7 cellular contexts compared by ENCODE assay signal in genomic region chr22:42344391-42344861, GRCh38.
DNase-seq lines count a peak whose midpoint lies in the region; ATAC-seq and TF ChIP-seq lines count a peak whose summit lies in the region.

No MANE protein-coding gene starts in this region.

- H2BK20ac ChIP-seq in H9 (ENCODE audit: low read depth, low read length, poor library complexity, severe bottlenecking): no peak overlapping the region

- TF ChIP-seq POLR2A in lower leg skin (IDR thresholded peaks at IDR 0.05): no peak

- no peaks in the 10 kb centered on the region for H3K79me1 ChIP-seq in H9 (ENCODE audit: insufficient read depth, low read depth, low read length, poor library complexity, severe bottlenecking)

- DNase-seq in H9 (peak; percentile 76), hypothalamus (lab: John Stamatoyannopoulos, UW) (peak; percentile 25 to 94 (median 79)), smooth muscle cell of the brain vasculature (ENCODE audit: low read depth, low spot score) (peak; percentile 26), endothelial cell (ENCODE audit: low spot score) (no peak), lower leg skin (ENCODE audit: low spot score in 2 of 2) (no peak)
- DNase-seq in activated T-helper 1 cell treated with anti-CD3 and anti-CD28 coated beads, Interleukin-12 subunit alpha, Interleukin-12 subunit beta, Interleukin-2, Interleukin-4 antibody, amounts not matched to agents 30 ng/mL and 10 ng/mL and 1 ng/mL, durations not matched to agents 14 hours and 24 hours and 36 hours (ENCODE audit: low spot score): no peak

- no peaks in the 10 kb centered on the region for H4K20me1 ChIP-seq in H9 (ENCODE audit: control insufficient read depth, insufficient read depth, insufficient read length)

- H2AFZ ChIP-seq in H9 (ENCODE audit: low read length): no peak overlapping the region

- no peak overlapping the region for H3K4me3 ChIP-seq in lower leg skin (ENCODE audit: low read depth, poor library complexity, severe bottlenecking)

- H3K27ac Mint-ChIP-seq in H9: no peak overlapping the region
- H3K27ac Mint-ChIP-seq in activated T-helper 1 cell treated with anti-CD3 and anti-CD28 coated beads, Interleukin-12 subunit alpha, Interleukin-12 subunit beta, Interleukin-2, Interleukin-4 antibody, amounts not matched to agents 30 ng/mL and 10 ng/mL and 1 ng/mL, durations not matched to agents 14 hours and 24 hours and 36 hours: no peak overlapping the region
- H3K27ac Mint-ChIP-seq in endothelial cell (ENCODE audit: unreplicated experiment): no peak overlapping the region

- H2AK5ac ChIP-seq in H9 (ENCODE audit: insufficient read length, low read length): no peak overlapping the region

- peak overlapping the region; percentile 21 for H3K18ac ChIP-seq in H9 (ENCODE audit: insufficient read length, low read depth, low read length)

- H3K4me1 ChIP-seq in H9 (ENCODE audit: insufficient read depth, low read length): no peaks in the 10 kb centered on the region

- TF ChIP-seq CTCF in H9 (conservative IDR thresholded peaks at IDR 0.05) (no peak), endothelial cell (IDR thresholded peaks at IDR 0.05; ENCODE audit: unreplicated experiment) (no peak), lower leg skin (IDR thresholded peaks at IDR 0.05) (no peak)

- H3K4ac ChIP-seq in H9 (ENCODE audit: low read depth, low read length): no peak overlapping the region

- H3K23ac ChIP-seq in H9 (ENCODE audit: insufficient read length, low read depth, low read length): no peak overlapping the region

- H3K4me3 Mint-ChIP-seq in H9: peak overlapping the region; percentile 57 to 75
- peak overlapping the region; percentile 30 for H3K4me3 Mint-ChIP-seq in activated T-helper 1 cell treated with anti-CD3 and anti-CD28 coated beads, Interleukin-12 subunit alpha, Interleukin-12 subunit beta, Interleukin-2, Interleukin-4 antibody, amounts not matched to agents 30 ng/mL and 10 ng/mL and 1 ng/mL, durations not matched to agents 14 hours and 24 hours and 36 hours
- H3K4me3 Mint-ChIP-seq in endothelial cell (ENCODE audit: unreplicated experiment): no peak overlapping the region

- H3K4me1 Mint-ChIP-seq in H9 (peaks cover 26 to 37% of the 10 kb centered on the region in 2 experiments), endothelial cell (ENCODE audit: unreplicated experiment) (no peaks in the 10 kb centered on the region)
- no peaks in the 10 kb centered on the region for H3K4me1 Mint-ChIP-seq in activated T-helper 1 cell treated with anti-CD3 and anti-CD28 coated beads, Interleukin-12 subunit alpha, Interleukin-12 subunit beta, Interleukin-2, Interleukin-4 antibody, amounts not matched to agents 30 ng/mL and 10 ng/mL and 1 ng/mL, durations not matched to agents 14 hours and 24 hours and 36 hours (ENCODE audit: low read depth)

- no peaks in the 10 kb centered on the region for H3K36me3 Mint-ChIP-seq in H9 (ENCODE audit: insufficient read depth in 1 of 3, low read depth in 3 of 3)
- H3K36me3 Mint-ChIP-seq in activated T-helper 1 cell treated with anti-CD3 and anti-CD28 coated beads, Interleukin-12 subunit alpha, Interleukin-12 subunit beta, Interleukin-2, Interleukin-4 antibody, amounts not matched to agents 30 ng/mL and 10 ng/mL and 1 ng/mL, durations not matched to agents 14 hours and 24 hours and 36 hours (ENCODE audit: low read depth): no peaks in the 10 kb centered on the region
- no peaks in the 10 kb centered on the region for H3K36me3 Mint-ChIP-seq in endothelial cell (ENCODE audit: low read depth, unreplicated experiment)

- H3K27me3 Mint-ChIP-seq in H9 (ENCODE audit: low read depth) (peaks cover 34% of the 10 kb centered on the region), endothelial cell (ENCODE audit: unreplicated experiment) (peaks cover 27% of the 10 kb centered on the region)
- H3K27me3 Mint-ChIP-seq in activated T-helper 1 cell treated with anti-CD3 and anti-CD28 coated beads, Interleukin-12 subunit alpha, Interleukin-12 subunit beta, Interleukin-2, Interleukin-4 antibody, amounts not matched to agents 30 ng/mL and 10 ng/mL and 1 ng/mL, durations not matched to agents 14 hours and 24 hours and 36 hours (ENCODE audit: insufficient read depth): peaks cover 12% of the 10 kb centered on the region

- H2BK15ac ChIP-seq in H9 (ENCODE audit: low read depth, low read length): no peak overlapping the region

- no peak overlapping the region for H4K91ac ChIP-seq in H9 (ENCODE audit: insufficient read length, low read depth, low read length)

- no peaks in the 10 kb centered on the region for H3K79me2 ChIP-seq in H9 (ENCODE audit: insufficient read depth, low read length)

- intact Hi-C loops in activated T-helper 1 cell treated with anti-CD3 and anti-CD28 coated beads, Interleukin-12 subunit alpha, Interleukin-12 subunit beta, Interleukin-2, Interleukin-4 antibody, amounts not matched to agents 30 ng/mL and 10 ng/mL and 1 ng/mL, durations not matched to agents 14 hours and 24 hours and 36 hours (cut with micrococcal nuclease): no loop called here
- intact Hi-C loops in lower leg skin (cut with DNase I; ENCODE audit: low total_unique reads): no loop called here

- peaks cover 6% of the 10 kb centered on the region for H3K23me2 ChIP-seq in H9 (ENCODE audit: insufficient read length, low read depth, low read length, poor library complexity, severe bottlenecking)

- H2BK120ac ChIP-seq in H9 (ENCODE audit: low read depth, low read length, poor library complexity, severe bottlenecking): no peak overlapping the region

- H3K27me3 ChIP-seq in H9 (ENCODE audit: insufficient read depth, low read length): no peaks in the 10 kb centered on the region

- no CpG with 5 or more reads among the region's 27 CpGs for WGBS in H9 (ENCODE audit: extremely low coverage, insufficient read length, low lambda C conversion rate)
- 22 to 32% methylated on average over 13 to 19 of the region's 27 CpGs for whole genome bisulfite sequencing in lower leg skin, 2 donors

- no peak overlapping the region for H3K27ac ChIP-seq in H9 (ENCODE audit: insufficient read length, low read depth, low read length)

- no peak overlapping the region for H4K8ac ChIP-seq in H9 (replicated peaks; ENCODE audit: insufficient read length, low read depth, low read length)

- no peak for ATAC-seq in GM19452 (IDR thresholded peaks at IDR 0.05; ENCODE audit: unreplicated experiment)

- H3K9me3 ChIP-seq in H9 (ENCODE audit: control insufficient read depth, low read depth, low read length): no peaks in the 10 kb centered on the region

- H3K4me2 ChIP-seq in H9 (ENCODE audit: insufficient read depth, insufficient read length, low read length): no peak overlapping the region

- no peak overlapping the region for H3T11ph ChIP-seq in H9 (ENCODE audit: low read length)

- no peak overlapping the region for H3K9ac ChIP-seq in H9 (ENCODE audit: extremely low read depth, insufficient read length, low read length)

- H3K9me3 Mint-ChIP-seq in H9 (no peaks in the 10 kb centered on the region), endothelial cell (ENCODE audit: unreplicated experiment) (no peaks in the 10 kb centered on the region)
- H3K9me3 Mint-ChIP-seq in activated T-helper 1 cell treated with anti-CD3 and anti-CD28 coated beads, Interleukin-12 subunit alpha, Interleukin-12 subunit beta, Interleukin-2, Interleukin-4 antibody, amounts not matched to agents 30 ng/mL and 10 ng/mL and 1 ng/mL, durations not matched to agents 14 hours and 24 hours and 36 hours: no peaks in the 10 kb centered on the region

- H3K14ac ChIP-seq in H9 (ENCODE audit: insufficient read depth, low read length): no peak overlapping the region

- no peak overlapping the region for H3K56ac ChIP-seq in H9 (ENCODE audit: insufficient read length, low read depth, low read length)

- H2BK5ac ChIP-seq in H9 (ENCODE audit: insufficient read length, low read length): no peak overlapping the region

- no peak overlapping the region for H2BK12ac ChIP-seq in H9 (ENCODE audit: insufficient read length, low read depth, low read length)

- H4K5ac ChIP-seq in H9 (ENCODE audit: insufficient read length, low read depth, low read length): no peak overlapping the region

Comparison
In these comparisons a context has a peak if more than half of its experiments do, and no peak if none do; other contexts are left out.
1. DNase-seq: peak in H9 (single experiment), hypothalamus (51 of 51) and smooth muscle cell of the brain vasculature (single experiment); none in activated T-helper 1 cell treated with anti-CD3 and anti-CD28 coated beads, Interleukin-12 subunit alpha, Interleukin-12 subunit beta, Interleukin-2, Interleukin-4 antibody, amounts not matched to agents 30 ng/mL and 10 ng/mL and 1 ng/mL, durations not matched to agents 14 hours and 24 hours and 36 hours (single experiment), endothelial cell (single experiment) and lower leg skin (0 of 2).